ENCODE assay signal across 13 cellular contexts in the genomic region with DNA sequence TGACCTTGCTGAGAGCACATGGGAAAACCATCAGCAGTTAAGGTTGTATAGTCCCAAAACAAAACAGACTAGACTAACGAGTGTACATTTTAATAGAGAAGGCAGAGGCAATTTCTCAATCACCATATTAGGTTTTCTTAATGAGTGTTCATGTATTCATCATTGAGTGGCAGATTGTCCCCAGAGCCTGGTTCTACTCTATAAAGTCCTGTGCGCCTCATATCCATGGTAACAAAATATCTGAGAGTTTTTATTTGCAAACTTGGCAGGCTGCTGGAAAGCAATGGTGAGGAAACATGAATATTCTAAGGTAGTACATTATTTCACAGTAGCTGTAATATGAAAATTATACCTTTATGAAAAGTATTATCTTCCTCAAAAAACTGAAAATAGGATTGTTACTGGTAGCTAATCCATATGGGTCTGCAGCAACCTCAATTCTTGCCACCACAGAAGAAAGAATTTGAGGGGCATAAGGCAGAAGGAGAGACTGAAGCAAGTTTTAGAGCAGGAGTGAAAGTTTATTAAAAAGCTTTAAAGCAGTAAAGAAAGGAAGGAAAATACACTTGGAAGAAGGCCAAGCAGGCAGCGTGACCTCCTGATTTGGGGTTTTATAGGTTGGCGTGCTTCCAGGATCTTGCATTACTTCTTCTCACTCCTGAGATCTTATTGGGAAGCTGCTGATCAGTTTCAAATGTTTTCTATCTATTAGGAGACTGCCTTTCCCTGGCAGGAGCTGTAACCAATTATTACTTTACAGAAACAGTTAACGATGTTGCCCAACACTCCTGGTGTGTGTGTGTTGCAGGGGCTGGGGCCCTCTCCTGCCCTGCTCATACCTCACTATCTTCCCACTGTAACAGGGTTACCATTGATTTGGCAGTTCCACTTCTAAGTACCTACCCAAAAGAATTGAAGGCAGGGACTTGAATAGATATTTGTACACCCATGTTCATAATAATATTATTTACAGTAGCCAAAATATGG.
DNase-seq lines count a peak whose midpoint lies in the region; ATAC-seq, FAIRE-seq and TF ChIP-seq lines count a peak whose summit lies in the region.
"Had no signal": no experiment of that assay in that cellular context is flagged by ENCODE, and none has a peak within 500 bp of the region (broad histone marks: within the 10 kb centered on the region; RNA-seq: fewer than 3 reads in every experiment).

No MANE protein-coding gene starts in this region.

- H3K4me1 ChIP-seq in endothelial cell of umbilical vein (ENCODE audit: control insufficient read depth, extremely low read depth, insufficient read depth, low read length), result peaks cover 18% of the 10 kb centered on the region

- no peaks in the 10 kb centered on the region for H4K20me1 ChIP-seq in endothelial cell of umbilical vein (replicated peaks; ENCODE audit: control insufficient read depth, extremely low read depth, insufficient read depth, low read length)

- POLR2A ChIA-PET in endothelial cell of umbilical vein (lab: Charles Lee), result no interaction called here

- peak; percentile 29 for DNase-seq in DMS53 (lab: John Stamatoyannopoulos, UW)
- no peak for DNase-seq in DMS53 treated with DMSO at 0.1 percent for 48 hours (lab: John Stamatoyannopoulos, UW; ENCODE audit: unreplicated experiment)
- peak; percentile 62 for DNase-seq in NCI-H2196 (lab: John Stamatoyannopoulos, UW; ENCODE audit: unreplicated experiment)
- DNase-seq in endothelial cell of umbilical vein (ENCODE audit: low read depth, low spot score), result peak; percentile 59
- DNase-seq in skeletal muscle cell (ENCODE audit: low read depth), result peak; percentile 32
- DNase-seq in activated T-cell treated with anti-CD3 and anti-CD28 coated beads, Interleukin-2, amount 50 U/mL, for 48 hours, result no peak
- no peak for DNase-seq in NCI-H524 (lab: John Stamatoyannopoulos, UW)
- DNase-seq: heart left ventricle had no signal

- no peak for TF ChIP-seq CTCF in endothelial cell of umbilical vein (IDR thresholded peaks at IDR 0.05; ENCODE audit: extremely low read depth in 1 of 2, insufficient read depth in 1 of 2, low read depth in 1 of 2, low read length in 2 of 2)

- no peak overlapping the region for H3K9ac ChIP-seq in endothelial cell of umbilical vein (replicated peaks; ENCODE audit: extremely low read depth, insufficient read depth, low read length)

- no peak for TF ChIP-seq POLR2A in endothelial cell of umbilical vein (IDR thresholded peaks at IDR 0.05; ENCODE audit: low read depth, low read length)

- no peak overlapping the region for H2AFZ ChIP-seq in endothelial cell of umbilical vein (ENCODE audit: low read depth, low read length)

- ATAC-seq in GM18870 (IDR thresholded peaks at IDR 0.05; ENCODE audit: unreplicated experiment), result no peak

- H3K4me3 ChIP-seq in endothelial cell of umbilical vein (replicated peaks in 1 of 3; ENCODE audit: insufficient read depth in 1 of 3, low read depth in 1 of 3, low read length in 3 of 3), result no peak overlapping the region
- no peak overlapping the region for H3K4me3 ChIP-seq in skeletal muscle cell (ENCODE audit: low read depth, low read length)
- H3K4me3 ChIP-seq: heart left ventricle, suprapubic skin had no signal

- FAIRE-seq in endothelial cell of umbilical vein (lab: Jason Lieb, UNC), result no peak
- FAIRE-seq: HTR-8/SVneo, TTC549 had no signal

- H3K36me3 ChIP-seq in endothelial cell of umbilical vein (ENCODE audit: control insufficient read depth in 2 of 2, extremely low read depth in 1 of 2, insufficient read depth in 2 of 2, low read length in 2 of 2), result no peaks in the 10 kb centered on the region
- H3K36me3 ChIP-seq: heart left ventricle, suprapubic skin had no signal

- no TSS peak for BruUV-seq in endothelial cell of umbilical vein (replicated peaks; lab: Mats Ljungman, UMichigan)

- no peaks in the 10 kb centered on the region for H3K9me3 ChIP-seq in endothelial cell of umbilical vein (replicated peaks; ENCODE audit: control insufficient read depth, insufficient read depth, low read length)
- H3K9me3 ChIP-seq: suprapubic skin had no signal

- dilution Hi-C loops in endothelial cell of umbilical vein (cut with MboI; ENCODE audit: extremely low pct_ligation_motif_present, low sequenced_read_pairs), result no loop called here

- H3K4me2 ChIP-seq in endothelial cell of umbilical vein (ENCODE audit: insufficient read depth, low read length), result no peak overlapping the region

- H3K27me3 ChIP-seq in endothelial cell of umbilical vein (ENCODE audit: control insufficient read depth in 2 of 2, insufficient read depth in 2 of 2, low read length in 2 of 2), result no peaks in the 10 kb centered on the region
- H3K27me3 ChIP-seq: heart left ventricle, suprapubic skin had no signal

- CTCF ChIA-PET in endothelial cell of umbilical vein (lab: Charles Lee), result no interaction called here

- H3K9me1 ChIP-seq in endothelial cell of umbilical vein (replicated peaks; ENCODE audit: control insufficient read depth, extremely low read depth, insufficient read depth, low read length), result no peaks in the 10 kb centered on the region

- no peaks in the 10 kb centered on the region for H3K79me2 ChIP-seq in endothelial cell of umbilical vein (ENCODE audit: control insufficient read depth, insufficient read depth, low read length)

- intact Hi-C loops in endothelial cell of umbilical vein (cut with micrococcal nuclease), result loop anchor here (10.0 kb wide), 1 partner anchor 151 kb away; a partner anchor contains a TSS

- H3K27ac ChIP-seq in endothelial cell of umbilical vein (ENCODE audit: insufficient read depth, low read depth, low read length), result no peak overlapping the region
- H3K27ac ChIP-seq: 22Rv1, suprapubic skin had no signal

TF ChIP-seq in endothelial cell of umbilical vein, 7 proteins besides CTCF, POLR2A, EP300 and RAD21:
- TF ChIP-seq JUN (IDR thresholded peaks at IDR 0.05; ENCODE audit: borderline replicate concordance, insufficient read depth, insufficient read length, low read depth) (no peak), FOS (IDR thresholded peaks at IDR 0.05; ENCODE audit: borderline replicate concordance, insufficient read depth, low read length) (no peak), MYC (IDR thresholded peaks at IDR 0.05; ENCODE audit: low read depth, low read length) (no peak), POLR2AphosphoS5 (IDR thresholded peaks at IDR 0.05; ENCODE audit: insufficient read depth, low read depth, low read length) (no peak), EZH2 (IDR thresholded peaks at IDR 0.05; ENCODE audit: borderline replicate concordance, low read depth, low read length, severe bottlenecking) (no peak), GATA2 (IDR thresholded peaks at IDR 0.05; ENCODE audit: insufficient read depth, insufficient read length, low read depth, low read length) (no peak)
- TF ChIP-seq, protein P1, sequence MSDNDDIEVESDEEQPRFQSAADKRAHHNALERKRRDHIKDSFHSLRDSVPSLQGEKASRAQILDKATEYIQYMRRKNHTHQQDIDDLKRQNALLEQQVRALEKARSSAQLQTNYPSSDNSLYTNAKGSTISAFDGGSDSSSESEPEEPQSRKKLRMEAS (IDR thresholded peaks at IDR 0.05; ENCODE audit: insufficient read depth, insufficient read length), result no peak

Comparison
In these comparisons a context has a peak if more than half of its experiments do, and no peak if none do; other contexts are left out.
1. DNase-seq: peak in DMS53 (single experiment), NCI-H2196 (single experiment), endothelial cell of umbilical vein (single experiment) and skeletal muscle cell (single experiment); none in DMS53 treated with DMSO at 0.1 percent for 48 hours (single experiment), activated T-cell treated with anti-CD3 and anti-CD28 coated beads, Interleukin-2, amount 50 U/mL, for 48 hours (0 of 2) and NCI-H524 (0 of 2).